In genomic region chr1:167121375-167122120, GRCh38 we compare ENCODE assay signal across 8 cellular contexts.
DNase-seq lines count a peak whose midpoint lies in the region; ATAC-seq and TF ChIP-seq lines count a peak whose summit lies in the region.

No MANE protein-coding gene starts in this region.

- no peaks in the 10 kb centered on the region for H3K9me3 ChIP-seq in DND-41 (ENCODE audit: insufficient read depth, low read length, severe bottlenecking)
- no peaks in the 10 kb centered on the region for H3K9me3 ChIP-seq in iPS-15b (ENCODE audit: control insufficient read depth, insufficient read depth, low read length)

- H2AFZ ChIP-seq in DND-41 (ENCODE audit: low read depth, low read length), result no peak overlapping the region

- H3K9ac ChIP-seq in DND-41 (ENCODE audit: low read depth, low read length) (no peak overlapping the region), iPS-15b (ENCODE audit: low read depth, low read length) (peak overlapping the region; percentile 61)

- H3K79me2 ChIP-seq in DND-41 (ENCODE audit: insufficient read depth, low read length), result no peaks in the 10 kb centered on the region

- no peak overlapping the region for H3K27ac ChIP-seq in DND-41 (ENCODE audit: low read length)
- H3K27ac ChIP-seq in skin epidermis, result no peak overlapping the region

- TF ChIP-seq CTCF in DND-41 (IDR thresholded peaks at IDR 0.05; ENCODE audit: borderline replicate concordance, extremely low read depth, low read length, poor library complexity, severe bottlenecking) (no peak), astrocyte of the spinal cord (IDR thresholded peaks at IDR 0.05; ENCODE audit: low read depth, low read length) (no peak), GM20000 (IDR thresholded peaks at IDR 0.05; ENCODE audit: extremely low read depth, missing control alignments) (no peak)

- H3K4me1 ChIP-seq in DND-41 (ENCODE audit: insufficient read depth, low read length) (no peaks in the 10 kb centered on the region), iPS-15b (ENCODE audit: control insufficient read depth, insufficient read depth, low read length) (peaks cover 12% of the 10 kb centered on the region)

- H3K4me3 ChIP-seq in DND-41 (ENCODE audit: low read depth in 1 of 2, low read length in 2 of 2), result no peak overlapping the region
- peak overlapping the region; percentile 37 for H3K4me3 ChIP-seq in astrocyte of the spinal cord (ENCODE audit: low read depth, low read length)
- H3K4me3 ChIP-seq in iPS-15b (ENCODE audit: low read depth, low read length), result peak overlapping the region; percentile 60
- peak overlapping the region in 5 of 7 experiments; percentile 2 to 35 (median 20) for H3K4me3 ChIP-seq in skin epidermis

- ATAC-seq in DND-41 (ENCODE audit: insufficient read depth, low read depth), result peak; percentile 48

- DNase-seq in DND-41, result peak; percentile 35
- peak; percentile 36 for DNase-seq in RPMI8226
- peak; percentile 41 for DNase-seq in astrocyte of the spinal cord (ENCODE audit: low read depth, low spot score)
- no peak for DNase-seq in GM20000 (ENCODE audit: low spot score)
- DNase-seq in effector CD8-positive, alpha-beta T cell (lab: John Stamatoyannopoulos, UW), result no peak
- no peak for DNase-seq in GF-D8 (lab: John Stamatoyannopoulos, UW)

- no peaks in the 10 kb centered on the region for H4K20me1 ChIP-seq in DND-41 (ENCODE audit: insufficient read depth, low read length)

- in situ Hi-C loops in astrocyte of the spinal cord (cut with HindIII; ENCODE audit: low sequenced_read_pairs), result no loop called here

- H3K4me2 ChIP-seq in DND-41 (ENCODE audit: insufficient read depth, low read length), result no peak overlapping the region

- H3K36me3 ChIP-seq in DND-41 (ENCODE audit: insufficient read depth, low read length) (no peaks in the 10 kb centered on the region), iPS-15b (ENCODE audit: control insufficient read depth, insufficient read depth, low read length) (no peaks in the 10 kb centered on the region)

- H3K27me3 ChIP-seq in DND-41 (ENCODE audit: insufficient read depth, low read length, poor library complexity) (no peaks in the 10 kb centered on the region), iPS-15b (ENCODE audit: control insufficient read depth, insufficient read depth, low read length) (peaks cover 3% of the 10 kb centered on the region)

Comparison
In these comparisons a context has a peak if more than half of its experiments do, and no peak if none do; other contexts are left out.
1. DNase-seq: peak in DND-41 (single experiment), RPMI8226 (single experiment) and astrocyte of the spinal cord (single experiment); none in GM20000 (single experiment), effector CD8-positive, alpha-beta T cell (single experiment) and GF-D8 (single experiment).
2. H3K4me3 ChIP-seq: peak in astrocyte of the spinal cord (single experiment), iPS-15b (single experiment) and skin epidermis (5 of 7); none in DND-41 (0 of 2).